In genomic region chr7:44264221-44264956, GRCh38 we compare ENCODE assay signal across 10 cellular contexts.
DNase-seq lines count a peak whose midpoint lies in the region; ATAC-seq and TF ChIP-seq lines count a peak whose summit lies in the region.
"Had no signal": no experiment of that assay in that cellular context is flagged by ENCODE, and none has a peak within 500 bp of the region (broad histone marks: within the 10 kb centered on the region; RNA-seq: fewer than 3 reads in every experiment).

No MANE protein-coding gene starts in this region.

- no peak overlapping the region for H3K4me3 ChIP-seq in BLaER1

- H3K9ac ChIP-seq in BLaER1, result no peak overlapping the region

- H3K36me3 ChIP-seq in BLaER1, result no peaks in the 10 kb centered on the region

- H3K27ac ChIP-seq in BLaER1, result no peak overlapping the region

- no peaks in the 10 kb centered on the region for H3K27me3 ChIP-seq in BLaER1

- no peak for TF ChIP-seq POLR2A in GM18505 (IDR thresholded peaks at IDR 0.05; ENCODE audit: borderline replicate concordance, extremely low read depth, insufficient read depth, insufficient read length)

- ATAC-seq in HG03378 (IDR thresholded peaks at IDR 0.05; ENCODE audit: unreplicated experiment) (no peak), GM18505 (IDR thresholded peaks at IDR 0.05; ENCODE audit: unreplicated experiment) (no peak), HG03159 (IDR thresholded peaks at IDR 0.05; ENCODE audit: unreplicated experiment) (no peak)
- ATAC-seq: stimulated activated naive CD8-positive, alpha-beta T cell treated with anti-CD3 and anti-CD28 coated beads, Interleukin-15, amount 100 ng/mL, for 72 hours had no signal

- H3K4me1 ChIP-seq in BLaER1, result peaks cover 69% of the 10 kb centered on the region

- DNase-seq in HT-29 (ENCODE audit: low spot score), result peak; percentile 1
- peak; percentile 83 for DNase-seq in NCI-H345 (lab: John Stamatoyannopoulos, UW)
- peak; percentile 95 for DNase-seq in cerebellum (ENCODE audit: low spot score)
- DNase-seq in occipital lobe (lab: John Stamatoyannopoulos, UW), result no peak
- DNase-seq: activated CD4-positive, alpha-beta T cell treated with anti-CD3 and anti-CD28 coated beads, Interleukin-2, amount 50 U/mL, for 48 hours; stimulated activated naive CD8-positive, alpha-beta T cell treated with anti-CD3 and anti-CD28 coated beads, Interleukin-15, amount 100 ng/mL, for 72 hours had no signal

- no peaks in the 10 kb centered on the region for H3K9me3 ChIP-seq in BLaER1

- peak overlapping the region; percentile 51 for H3K4me2 ChIP-seq in BLaER1

- no peaks in the 10 kb centered on the region for H4K20me1 ChIP-seq in BLaER1
